In the genomic region with DNA sequence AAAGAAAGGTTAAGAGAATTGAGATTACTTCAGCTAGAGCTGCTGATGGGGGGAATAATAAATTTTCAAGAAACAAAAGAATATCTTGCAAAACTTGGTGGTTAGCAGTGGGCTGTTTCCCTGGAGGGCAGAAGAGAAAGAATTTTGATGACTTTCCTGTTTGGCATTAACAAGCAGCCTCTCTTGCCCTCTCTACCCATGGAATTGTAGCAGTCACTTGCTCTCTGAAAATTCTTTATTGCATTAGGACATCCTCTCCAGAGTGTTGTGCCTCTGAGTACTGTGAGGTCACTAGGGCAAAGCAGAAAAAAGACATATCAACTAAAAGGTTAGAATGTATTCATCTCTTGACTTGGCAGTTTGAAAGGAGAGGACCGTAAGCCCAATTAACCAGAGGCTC, we compare ENCODE assay signal across 32 cellular contexts.
A peak's percentile ranks its signal among the peaks of the same experiment; 100 is the strongest.
DNase-seq lines count a peak whose midpoint lies in the region; ATAC-seq, FAIRE-seq and TF ChIP-seq lines count a peak whose summit lies in the region.
"Had no signal": no experiment of that assay in that cellular context is flagged by ENCODE, and none has a peak within 500 bp of the region (broad histone marks: within the 10 kb centered on the region; RNA-seq: fewer than 3 reads in every experiment).

No MANE protein-coding gene starts in this region.

- no peaks in the 10 kb centered on the region for H4K20me1 ChIP-seq in astrocyte (ENCODE audit: insufficient read depth, low read length)

- peaks cover 6% of the 10 kb centered on the region for H3K27me3 Mint-ChIP-seq in astrocyte (ENCODE audit: low read depth, unreplicated experiment)
- H3K27me3 Mint-ChIP-seq: activated naive CD4-positive, alpha-beta T cell treated with anti-CD3 and anti-CD28 coated beads, Interleukin-2, amount 50 U/mL, for 24 hours; dendritic cell treated with granulocyte-macrophage colony-stimulating factor and Interleukin-4, amounts not matched to agents 40 ng/mL and 50 ng/mL, for 4 days had no signal

- no peaks in the 10 kb centered on the region for H3K36me3 Mint-ChIP-seq in astrocyte (ENCODE audit: low read depth, unreplicated experiment)
- H3K36me3 Mint-ChIP-seq: activated CD4-positive, alpha-beta memory T cell treated with anti-CD3 and anti-CD28 coated beads for 36 hours; activated naive CD4-positive, alpha-beta T cell treated with anti-CD3 and anti-CD28 coated beads, Interleukin-2, amount 50 U/mL, for 24 hours; WTC11 had no signal

- intact Hi-C loops in pancreas (cut with DNase I) (no loop called here), esophagus muscularis mucosa (cut with DNase I) (no loop called here)

- no peaks in the 10 kb centered on the region for H3K79me2 ChIP-seq in astrocyte (ENCODE audit: insufficient read depth, low read length)

- H3K9me3 ChIP-seq in astrocyte (ENCODE audit: insufficient read depth, low read depth, low read length) (no peaks in the 10 kb centered on the region), pancreas (no peaks in the 10 kb centered on the region), esophagus muscularis mucosa (no peaks in the 10 kb centered on the region)
- H3K9me3 ChIP-seq: mucosa of descending colon, ovary, spleen, tibial nerve had no signal

- DNase-seq in Daoy (ENCODE audit: low read depth) (peak; percentile 5), M059J (ENCODE audit: low read depth) (peak; percentile 96), astrocyte (ENCODE audit: low read depth) (peak; percentile 52), foreskin fibroblast (peak; percentile 3 to 36), cortex of kidney (lab: John Stamatoyannopoulos, UW) (no peak), pancreas (no peak), esophagus muscularis mucosa (ENCODE audit: extremely low spot score) (no peak)
- DNase-seq: activated CD4-positive, alpha-beta memory T cell treated with anti-CD3 and anti-CD28 coated beads for 36 hours; activated CD8-positive, alpha-beta memory T cell treated with anti-CD3 and anti-CD28 coated beads, Interleukin-2, amount 50 U/mL, for 48 hours; anterior cingulate cortex; CD4-positive, alpha-beta T cell; central memory CD4-positive, alpha-beta T cell; glutamatergic neuron; H7; KG1; kidney; mucosa of descending colon; NCI-H1417 treated with DMSO at 0.1 percent for 48 hours; NCI-H2107; nephron progenitor cell; ovary; right cardiac atrium; spleen; T-helper 9 cell had no signal

- H3K27ac Mint-ChIP-seq in astrocyte (ENCODE audit: unreplicated experiment) = no peak overlapping the region
- H3K27ac Mint-ChIP-seq: activated CD4-positive, alpha-beta memory T cell treated with anti-CD3 and anti-CD28 coated beads for 36 hours; activated naive CD4-positive, alpha-beta T cell treated with anti-CD3 and anti-CD28 coated beads, Interleukin-2, amount 50 U/mL, for 24 hours; activated T-helper 17 cell treated with anti-CD3 and anti-CD28 coated beads, Interleukin-2, amount 50 U/mL, for 72 hours; CD4-positive, alpha-beta T cell; dendritic cell treated with granulocyte-macrophage colony-stimulating factor and Interleukin-4, amounts not matched to agents 40 ng/mL and 50 ng/mL, for 4 days; nephron progenitor cell; WTC11 had no signal

- H3K4me3 ChIP-seq in astrocyte (ENCODE audit: insufficient read depth, low read depth, low read length) (no peak overlapping the region), foreskin fibroblast (ENCODE audit: low read depth in 1 of 2, low read length in 2 of 2) (no peak overlapping the region), pancreas (no peak overlapping the region), esophagus muscularis mucosa (no peak overlapping the region)
- H3K4me3 ChIP-seq: mucosa of descending colon, ovary, spleen, tibial nerve had no signal

- H2AFZ ChIP-seq in astrocyte (ENCODE audit: low read depth, low read length) = no peak overlapping the region

- no peak for TF ChIP-seq CTCF in astrocyte (IDR thresholded peaks at IDR 0.05; ENCODE audit: insufficient read depth, low read depth, low read length)
- no peak for TF ChIP-seq CTCF in foreskin fibroblast (IDR thresholded peaks at IDR 0.05; ENCODE audit: low read depth, low read length)
- no peak for TF ChIP-seq CTCF in pancreas (IDR thresholded peaks at IDR 0.05)
- no peak for TF ChIP-seq CTCF in esophagus muscularis mucosa (IDR thresholded peaks at IDR 0.05)

- FAIRE-seq in astrocyte (lab: Jason Lieb, UNC) (no peak), pancreas (lab: Jason Lieb, UNC) (no peak)
- FAIRE-seq: A204.1, kidney had no signal

- 60 to 78% methylated on average over 1 of the region's 1 CpG for WGBS in pancreas, 2 donors
- 75% methylated on average over 1 of the region's 1 CpG for WGBS in esophagus muscularis mucosa

- no peak overlapping the region for H3K9ac ChIP-seq in astrocyte (ENCODE audit: low read length)

- H3K36me3 ChIP-seq in astrocyte (ENCODE audit: insufficient read depth, low read length) (no peaks in the 10 kb centered on the region), pancreas (no peaks in the 10 kb centered on the region), esophagus muscularis mucosa (no peaks in the 10 kb centered on the region)
- H3K36me3 ChIP-seq: ovary, spleen, tibial nerve had no signal

- H3K4me2 ChIP-seq in astrocyte (ENCODE audit: low read length) = no peak overlapping the region

- no peak for TF ChIP-seq EP300 in esophagus muscularis mucosa (IDR thresholded peaks at IDR 0.05)

- ATAC-seq in pancreas (no peak), HG03442 (IDR thresholded peaks at IDR 0.05; ENCODE audit: unreplicated experiment) (no peak)
- ATAC-seq: activated T-helper 17 cell treated with anti-CD3 and anti-CD28 coated beads, Interleukin-2, amount 50 U/mL, for 72 hours; mucosa of descending colon; right cardiac atrium; Right ventricle myocardium inferior; WTC11 had no signal

- peaks cover 6% of the 10 kb centered on the region for H3K4me1 ChIP-seq in astrocyte (ENCODE audit: insufficient read depth, low read length)
- no peaks in the 10 kb centered on the region for H3K4me1 ChIP-seq in pancreas
- no peaks in the 10 kb centered on the region for H3K4me1 ChIP-seq in esophagus muscularis mucosa
- H3K4me1 ChIP-seq: spleen, tibial nerve had no signal

- TF ChIP-seq POLR2A in esophagus muscularis mucosa (IDR thresholded peaks at IDR 0.05; ENCODE audit: low read depth) = no peak

- peaks cover 9% of the 10 kb centered on the region for H3K4me1 Mint-ChIP-seq in astrocyte (ENCODE audit: low read depth, unreplicated experiment)
- H3K4me1 Mint-ChIP-seq: activated naive CD4-positive, alpha-beta T cell treated with anti-CD3 and anti-CD28 coated beads, Interleukin-2, amount 50 U/mL, for 24 hours; activated T-helper 17 cell treated with anti-CD3 and anti-CD28 coated beads, Interleukin-2, amount 50 U/mL, for 72 hours; nephron progenitor cell had no signal

- H3K4me3 Mint-ChIP-seq in astrocyte (ENCODE audit: unreplicated experiment) = no peak overlapping the region
- H3K4me3 Mint-ChIP-seq: activated CD4-positive, alpha-beta memory T cell treated with anti-CD3 and anti-CD28 coated beads for 36 hours; activated naive CD4-positive, alpha-beta T cell treated with anti-CD3 and anti-CD28 coated beads, Interleukin-2, amount 50 U/mL, for 24 hours; activated T-helper 17 cell treated with anti-CD3 and anti-CD28 coated beads, Interleukin-2, amount 50 U/mL, for 72 hours; CD4-positive, alpha-beta T cell; dendritic cell treated with granulocyte-macrophage colony-stimulating factor and Interleukin-4, amounts not matched to agents 40 ng/mL and 50 ng/mL, for 4 days; nephron progenitor cell; WTC11 had no signal

- no peaks in the 10 kb centered on the region for H3K27me3 ChIP-seq in astrocyte (ENCODE audit: insufficient read depth, low read length)
- no peaks in the 10 kb centered on the region for H3K27me3 ChIP-seq in pancreas
- H3K27me3 ChIP-seq in esophagus muscularis mucosa = no peaks in the 10 kb centered on the region
- H3K27me3 ChIP-seq: ovary, spleen, tibial nerve had no signal

- H3K27ac ChIP-seq in astrocyte (ENCODE audit: low read depth, low read length) (no peak overlapping the region), pancreas (no peak overlapping the region), esophagus muscularis mucosa (replicated peaks in 1 of 4) (no peak overlapping the region)
- H3K27ac ChIP-seq: ovary, spleen, tibial nerve had no signal

- no peaks in the 10 kb centered on the region for H3K9me3 Mint-ChIP-seq in astrocyte (ENCODE audit: unreplicated experiment)
- H3K9me3 Mint-ChIP-seq: activated CD4-positive, alpha-beta memory T cell treated with anti-CD3 and anti-CD28 coated beads for 36 hours; activated naive CD4-positive, alpha-beta T cell treated with anti-CD3 and anti-CD28 coated beads, Interleukin-2, amount 50 U/mL, for 24 hours; activated T-helper 17 cell treated with anti-CD3 and anti-CD28 coated beads, Interleukin-2, amount 50 U/mL, for 72 hours; CD4-positive, alpha-beta T cell; nephron progenitor cell; WTC11 had no signal

Comparison
In these comparisons a context has a peak if more than half of its experiments do, and no peak if none do; other contexts are left out.
1. DNase-seq: peak in Daoy (single experiment), M059J (single experiment), astrocyte (single experiment) and foreskin fibroblast (2 of 2); none in cortex of kidney (single experiment), pancreas (0 of 6) and esophagus muscularis mucosa (single experiment).